18 cellular contexts compared by ENCODE assay signal in genomic region chr6:17478223-17478907, GRCh38.
A peak's percentile ranks its signal among the peaks of the same experiment; 100 is the strongest.
DNase-seq lines count a peak whose midpoint lies in the region; ATAC-seq and TF ChIP-seq lines count a peak whose summit lies in the region.
"Had no signal": no experiment of that assay in that cellular context is flagged by ENCODE, and none has a peak within 500 bp of the region (broad histone marks: within the 10 kb centered on the region; RNA-seq: fewer than 3 reads in every experiment).

No MANE protein-coding gene starts in this region.

- H3K27me3 Mint-ChIP-seq in glutamatergic neuron (ENCODE audit: unreplicated experiment) = no peaks in the 10 kb centered on the region

- WGBS in right cardiac atrium = 77% methylated on average over 7 of the region's 7 CpGs
- 86% methylated on average over 7 of the region's 7 CpGs for WGBS in prostate gland
- WGBS in upper lobe of left lung, 2 donors = 77 to 80% methylated on average over 7 of the region's 7 CpGs

- H3K36me3 ChIP-seq in right atrium auricular region = no peaks in the 10 kb centered on the region
- H3K36me3 ChIP-seq in prostate gland = no peaks in the 10 kb centered on the region
- no peaks in the 10 kb centered on the region for H3K36me3 ChIP-seq in upper lobe of left lung
- H3K36me3 ChIP-seq: MG63 had no signal

- H3K9me3 Mint-ChIP-seq in glutamatergic neuron (ENCODE audit: unreplicated experiment) = no peaks in the 10 kb centered on the region
- H3K9me3 Mint-ChIP-seq: HFFc6 had no signal

- no peaks in the 10 kb centered on the region for H3K27me3 ChIP-seq in right atrium auricular region
- no peaks in the 10 kb centered on the region for H3K27me3 ChIP-seq in right cardiac atrium (ENCODE audit: control insufficient read depth, insufficient read depth)
- no peaks in the 10 kb centered on the region for H3K27me3 ChIP-seq in prostate gland (replicated peaks; ENCODE audit: insufficient read depth)
- H3K27me3 ChIP-seq in upper lobe of left lung = no peaks in the 10 kb centered on the region
- H3K27me3 ChIP-seq: MG63 had no signal

- TF ChIP-seq POLR2A in prostate gland (IDR thresholded peaks at IDR 0.05) = no peak
- TF ChIP-seq POLR2A in upper lobe of left lung (IDR thresholded peaks at IDR 0.05) = no peak

- no peak overlapping the region for H3K27ac Mint-ChIP-seq in glutamatergic neuron (ENCODE audit: unreplicated experiment)
- H3K27ac Mint-ChIP-seq: CD4-positive, alpha-beta memory T cell; HFFc6 had no signal

- no peaks in the 10 kb centered on the region for H3K36me3 Mint-ChIP-seq in glutamatergic neuron (ENCODE audit: unreplicated experiment)
- H3K36me3 Mint-ChIP-seq: CD4-positive, alpha-beta memory T cell had no signal

- peaks cover 0 to 5% of the 10 kb centered on the region in 2 donors for H3K4me1 ChIP-seq in right atrium auricular region
- H3K4me1 ChIP-seq in right cardiac atrium (ENCODE audit: control insufficient read depth, insufficient read depth, low read length) = peaks cover 1% of the 10 kb centered on the region
- no peaks in the 10 kb centered on the region for H3K4me1 ChIP-seq in prostate gland (replicated peaks)
- H3K4me1 ChIP-seq in upper lobe of left lung = peaks cover 0 to 10% (median 2%) of the 10 kb centered on the region in 4 donors

- TF ChIP-seq EP300 in upper lobe of left lung (IDR thresholded peaks at IDR 0.05) = peak in 2 of 4 donors; percentile 83 to 92

- intact Hi-C loops in right cardiac atrium (cut with DNase I) = loop anchor here in 1 of 4 donors (10.0 kb wide), 1 partner anchor 194 kb away; the partner anchor contains the start of gene RBM24
- intact Hi-C loops in prostate gland (cut with DNase I) = loop anchor here (5.0 kb wide), 1 partner anchor 196 kb away; the partner anchor contains the start of gene RBM24

- TF ChIP-seq CTCF in right atrium auricular region (IDR thresholded peaks at IDR 0.05) = no peak
- no peak for TF ChIP-seq CTCF in fibroblast of pulmonary artery (IDR thresholded peaks at IDR 0.05; ENCODE audit: low read length, missing control alignments)
- no peak for TF ChIP-seq CTCF in prostate gland (IDR thresholded peaks at IDR 0.05)
- no peak for TF ChIP-seq CTCF in upper lobe of left lung (IDR thresholded peaks at IDR 0.05)
- no peak for TF ChIP-seq CTCF in glutamatergic neuron (IDR thresholded peaks at IDR 0.05; ENCODE audit: partially characterized antibody, unreplicated experiment)

- H3K4me3 ChIP-seq in right atrium auricular region = no peak overlapping the region
- H3K4me3 ChIP-seq in right cardiac atrium (ENCODE audit: low read length) = no peak overlapping the region
- no peak overlapping the region for H3K4me3 ChIP-seq in fibroblast of pulmonary artery (replicated peaks; ENCODE audit: low read depth, low read length)
- no peak overlapping the region for H3K4me3 ChIP-seq in prostate gland
- no peak overlapping the region for H3K4me3 ChIP-seq in upper lobe of left lung
- H3K4me3 ChIP-seq: A549, MG63 had no signal

- H3K9me3 ChIP-seq in right atrium auricular region (no peaks in the 10 kb centered on the region), right cardiac atrium (ENCODE audit: control insufficient read depth, low read length) (no peaks in the 10 kb centered on the region), prostate gland (no peaks in the 10 kb centered on the region), upper lobe of left lung (no peaks in the 10 kb centered on the region)
- H3K9me3 ChIP-seq: A549, MG63 had no signal

- no peak for DNase-seq in right atrium auricular region (ENCODE audit: low spot score)
- DNase-seq in right cardiac atrium = no peak
- DNase-seq in fibroblast of pulmonary artery (ENCODE audit: low read depth) = peak; percentile 24
- no peak for DNase-seq in prostate gland (ENCODE audit: low spot score)
- no peak for DNase-seq in upper lobe of left lung
- DNase-seq in glutamatergic neuron = no peak
- DNase-seq in HT-29 (ENCODE audit: low spot score) = no peak
- no peak for DNase-seq in NCI-H446 treated with DMSO at 0.1 percent for 48 hours (lab: John Stamatoyannopoulos, UW)
- DNase-seq: AML-193; CD4-positive, alpha-beta memory T cell; DND-41; HFFc6; MG63; NCI-H1105; NCI-H1930; NCI-H2171; NCI-H82 had no signal

- ATAC-seq in right cardiac atrium (no peak), upper lobe of left lung (ENCODE audit: low FRiP score in 2 of 2) (no peak)
- ATAC-seq: A549 had no signal

- peaks cover 5% of the 10 kb centered on the region for H3K4me1 Mint-ChIP-seq in glutamatergic neuron (ENCODE audit: low read depth, unreplicated experiment)
- H3K4me1 Mint-ChIP-seq: CD4-positive, alpha-beta memory T cell had no signal

- H3K27ac ChIP-seq in right atrium auricular region (peak overlapping the region; percentile 66 to 67), right cardiac atrium (ENCODE audit: low read length) (no peak overlapping the region), prostate gland (peak overlapping the region; percentile 55 to 58), upper lobe of left lung (peak overlapping the region; percentile 32 to 71 (median 42))
- H3K27ac ChIP-seq: A549 had no signal

- H3K4me3 Mint-ChIP-seq in glutamatergic neuron (ENCODE audit: unreplicated experiment) = no peak overlapping the region
- H3K4me3 Mint-ChIP-seq: CD4-positive, alpha-beta memory T cell; HFFc6 had no signal
